16 cellular contexts compared by ENCODE assay signal in the genomic region with DNA sequence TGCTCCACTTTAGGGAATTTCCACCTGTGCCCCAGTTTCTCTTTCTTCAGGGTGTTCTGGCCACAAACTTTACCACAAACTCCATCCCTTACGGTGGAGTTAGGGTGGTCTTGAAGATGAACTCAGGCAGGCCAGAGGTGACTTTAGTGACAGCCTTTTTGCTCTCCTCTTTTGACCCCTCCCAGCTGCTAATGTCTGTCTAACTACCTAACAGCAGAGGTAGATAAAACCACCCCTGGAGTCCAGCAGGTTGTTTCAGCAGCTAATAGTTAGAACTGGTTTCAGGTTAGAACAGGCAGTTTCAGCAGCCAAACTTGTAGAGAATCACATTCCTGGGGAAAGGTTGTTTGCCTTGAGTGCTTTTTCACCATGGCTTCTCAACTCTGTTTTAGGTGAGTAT.
DNase-seq lines count a peak whose midpoint lies in the region; TF ChIP-seq lines count a peak whose summit lies in the region.
"Had no signal": no experiment of that assay in that cellular context is flagged by ENCODE, and none has a peak within 500 bp of the region (broad histone marks: within the 10 kb centered on the region; RNA-seq: fewer than 3 reads in every experiment).

No MANE protein-coding gene starts in this region.

- H3K36me3 ChIP-seq in SU-DHL-6 (ENCODE audit: low read length): no peaks in the 10 kb centered on the region
- no peaks in the 10 kb centered on the region for H3K36me3 ChIP-seq in neuronal stem cell (replicated peaks in 1 of 2; ENCODE audit: control insufficient read depth in 2 of 2, insufficient read depth in 2 of 2, low read length in 2 of 2)
- no peaks in the 10 kb centered on the region for H3K36me3 ChIP-seq in ascending aorta
- H3K36me3 ChIP-seq: BLaER1 had no signal

- H3K18ac ChIP-seq in neuronal stem cell (ENCODE audit: low read length): no peak overlapping the region

- H3K79me1 ChIP-seq in neuronal stem cell (ENCODE audit: low read depth, low read length): no peaks in the 10 kb centered on the region

- H3K4me1 ChIP-seq in neuronal stem cell (ENCODE audit: control insufficient read depth in 2 of 2, insufficient read depth in 1 of 2, low read depth in 1 of 2, low read length in 2 of 2): no peaks in the 10 kb centered on the region
- no peaks in the 10 kb centered on the region for H3K4me1 ChIP-seq in ascending aorta
- H3K4me1 ChIP-seq: BLaER1 had no signal

- no peak overlapping the region for H2BK120ac ChIP-seq in neuronal stem cell (ENCODE audit: low read depth, low read length)

- H3F3A ChIP-seq in SU-DHL-6 (ENCODE audit: insufficient read depth): no peaks in the 10 kb centered on the region

- H2BK12ac ChIP-seq in neuronal stem cell (ENCODE audit: low read length): no peak overlapping the region

- H3K27ac Mint-ChIP-seq in mesothelial cell of epicardium: no peak overlapping the region
- H3K27ac Mint-ChIP-seq: CD14-positive monocyte; CD4-positive, alpha-beta memory T cell; H9 had no signal

- H3K9me2 ChIP-seq in SU-DHL-6 (replicated peaks; ENCODE audit: insufficient read depth, low read length): no peaks in the 10 kb centered on the region

- H3K9me3 ChIP-seq in SU-DHL-6 (ENCODE audit: insufficient read depth, low read length) (no peaks in the 10 kb centered on the region), neuronal stem cell (replicated peaks in 1 of 2; ENCODE audit: control insufficient read depth in 2 of 2, insufficient read depth in 1 of 2, low read depth in 1 of 2, low read length in 2 of 2) (no peaks in the 10 kb centered on the region), ascending aorta (no peaks in the 10 kb centered on the region)
- H3K9me3 ChIP-seq: BLaER1 had no signal

- H3K36me3 Mint-ChIP-seq in mesothelial cell of epicardium: no peaks in the 10 kb centered on the region
- H3K36me3 Mint-ChIP-seq: CD14-positive monocyte; CD4-positive, alpha-beta memory T cell had no signal

- no peaks in the 10 kb centered on the region for H3K4me1 Mint-ChIP-seq in mesothelial cell of epicardium
- H3K4me1 Mint-ChIP-seq: CD14-positive monocyte; CD4-positive, alpha-beta memory T cell had no signal

- no peak overlapping the region for H2BK5ac ChIP-seq in neuronal stem cell (ENCODE audit: low read length)

- H3K9me3 Mint-ChIP-seq in mesothelial cell of epicardium: peaks cover 7% of the 10 kb centered on the region
- H3K9me3 Mint-ChIP-seq: H9 had no signal

- H3K27ac ChIP-seq in SU-DHL-6 (ENCODE audit: low read depth, low read length): no peak overlapping the region
- H3K27ac ChIP-seq in neuronal stem cell (replicated peaks; ENCODE audit: low read length): no peak overlapping the region
- no peak overlapping the region for H3K27ac ChIP-seq in ascending aorta
- H3K27ac ChIP-seq: 22Rv1, BLaER1 had no signal

- H3K23ac ChIP-seq in neuronal stem cell (ENCODE audit: low read depth, low read length, poor library complexity): no peak overlapping the region

- no CpG with 5 or more reads among the region's 1 CpG for WGBS in neuronal stem cell (ENCODE audit: extremely low coverage in 2 of 2, insufficient read length in 2 of 2, insufficient replicate concordance in 1 of 2), 2 donors

- no peak overlapping the region for H2BK15ac ChIP-seq in neuronal stem cell (ENCODE audit: low read length)

- H3K14ac ChIP-seq in neuronal stem cell (ENCODE audit: low read length): no peak overlapping the region

- peak; percentile 48 for DNase-seq in DMS53 (lab: John Stamatoyannopoulos, UW)
- DNase-seq in DMS53 treated with DMSO at 0.1 percent for 48 hours (lab: John Stamatoyannopoulos, UW; ENCODE audit: unreplicated experiment): no peak
- DNase-seq in neuronal stem cell (ENCODE audit: low spot score): no peak
- DNase-seq in ascending aorta (ENCODE audit: low spot score in 2 of 2): no peak
- no peak for DNase-seq in NCI-H748 (lab: John Stamatoyannopoulos, UW; ENCODE audit: unreplicated experiment)
- DNase-seq in mesothelial cell of epicardium (ENCODE audit: low spot score in 2 of 2, unreplicated experiment in 2 of 2): no peak
- DNase-seq: CD4-positive, alpha-beta memory T cell; DMS153; DND-41; EL; H9; KG1 had no signal

- no peak overlapping the region for H4K91ac ChIP-seq in neuronal stem cell (ENCODE audit: low read depth, low read length, poor library complexity)

- peak overlapping the region; percentile 39 for H2AFZ ChIP-seq in SU-DHL-6 (ENCODE audit: low read depth, low read length, severe bottlenecking)
- H2AFZ ChIP-seq in neuronal stem cell (ENCODE audit: low read length): peak overlapping the region; percentile 40

- H3K9ac ChIP-seq in SU-DHL-6 (ENCODE audit: low read length): no peak overlapping the region
- H3K9ac ChIP-seq in neuronal stem cell (ENCODE audit: low read depth, low read length, poor library complexity): no peak overlapping the region
- H3K9ac ChIP-seq: BLaER1 had no signal

- no peak overlapping the region for H3K4me3 Mint-ChIP-seq in mesothelial cell of epicardium
- H3K4me3 Mint-ChIP-seq: CD14-positive monocyte; CD4-positive, alpha-beta memory T cell; H9 had no signal

- no peaks in the 10 kb centered on the region for H4K20me1 ChIP-seq in SU-DHL-6 (ENCODE audit: low read depth, low read length)
- H4K20me1 ChIP-seq: BLaER1 had no signal

- intact Hi-C loops in ascending aorta (cut with DNase I): no loop called here

- TF ChIP-seq CTCF in SU-DHL-6 (IDR thresholded peaks at IDR 0.05; ENCODE audit: insufficient read depth, low read length, poor library complexity, severe bottlenecking) (no peak), ascending aorta (IDR thresholded peaks at IDR 0.05) (no peak), mesothelial cell of epicardium (IDR thresholded peaks at IDR 0.05; ENCODE audit: unreplicated experiment) (no peak)

- H3K4ac ChIP-seq in neuronal stem cell (ENCODE audit: low read length): no peak overlapping the region

- no peak overlapping the region for H3K4me2 ChIP-seq in SU-DHL-6 (ENCODE audit: low read depth, low read length, poor library complexity, severe bottlenecking)
- no peak overlapping the region for H3K4me2 ChIP-seq in neuronal stem cell (ENCODE audit: insufficient read depth, low read length, poor library complexity, severe bottlenecking)
- H3K4me2 ChIP-seq: BLaER1 had no signal

- H2AK5ac ChIP-seq in neuronal stem cell (ENCODE audit: low read depth, low read length): no peak overlapping the region

- H3K4me3 ChIP-seq in SU-DHL-6 (ENCODE audit: insufficient read depth, low read length, poor library complexity, severe bottlenecking) (no peak overlapping the region), neuronal stem cell (ENCODE audit: low read length in 2 of 2) (no peak overlapping the region), ascending aorta (no peak overlapping the region)
- H3K4me3 ChIP-seq: BLaER1 had no signal

- H3K27me3 ChIP-seq in SU-DHL-6 (ENCODE audit: low read length) (no peaks in the 10 kb centered on the region), neuronal stem cell (ENCODE audit: control insufficient read depth in 3 of 3, insufficient read depth in 3 of 3, low read depth in 1 of 3, low read length in 3 of 3) (no peaks in the 10 kb centered on the region), ascending aorta (no peaks in the 10 kb centered on the region)
- H3K27me3 ChIP-seq: BLaER1 had no signal

- no peaks in the 10 kb centered on the region for H3K27me3 Mint-ChIP-seq in mesothelial cell of epicardium (ENCODE audit: low read depth)
- H3K27me3 Mint-ChIP-seq: CD4-positive, alpha-beta memory T cell had no signal

- H3K79me2 ChIP-seq in SU-DHL-6 (ENCODE audit: insufficient read depth, low read length): no peaks in the 10 kb centered on the region

- no peak overlapping the region for H4K8ac ChIP-seq in neuronal stem cell (ENCODE audit: low read depth, low read length)
